In genomic region chr17:34626141-34626681, GRCh38 we compare ENCODE assay signal across 26 cellular contexts. TPM values are rescaled to one million over a fixed set of nuclear protein-coding genes. Genes with fewer than 3 reads are reported as not detected.
DNase-seq lines count a peak whose midpoint lies in the region; ATAC-seq, FAIRE-seq and TF ChIP-seq lines count a peak whose summit lies in the region.
"Had no signal": no experiment of that assay in that cellular context is flagged by ENCODE, and none has a peak within 500 bp of the region (broad histone marks: within the 10 kb centered on the region; RNA-seq: fewer than 3 reads in every experiment).

No MANE protein-coding gene starts in this region.

- H3K9me3 ChIP-seq in body of pancreas (no peaks in the 10 kb centered on the region), HepG2 (ENCODE audit: low read length) (no peaks in the 10 kb centered on the region)

- no peaks in the 10 kb centered on the region for H4K20me1 ChIP-seq in HepG2 (ENCODE audit: insufficient read depth, low read length)

- no TSS peak for BruUV-seq in HepG2 (replicated peaks; lab: Mats Ljungman, UMichigan)

- CTCF ChIA-PET in HepG2 (lab: Yijun Ruan, JAX; ENCODE audit: low intra/inter-chr PET ratio, low total read pairs) = no interaction called here

- FAIRE-seq in HepG2 (lab: Jason Lieb, UNC) (no peak), GM12891 (lab: Jason Lieb, UNC) (no peak)
- FAIRE-seq: astrocyte, colon had no signal

- H3K36me3 ChIP-seq in body of pancreas (replicated peaks in 1 of 2; ENCODE audit: insufficient read depth in 1 of 2, low read depth in 2 of 2) (no peaks in the 10 kb centered on the region), HepG2 (replicated peaks in 1 of 2; ENCODE audit: control insufficient read depth in 1 of 2, insufficient read depth in 2 of 2, low read length in 2 of 2) (no peaks in the 10 kb centered on the region)

- WGBS in body of pancreas, 2 donors = 6 to 19% methylated on average over 3 to 52 of the region's 52 CpGs
- 34% methylated on average over 18 of the region's 52 CpGs for WGBS in HepG2 (ENCODE audit: low lambda C conversion rate)

- TF ChIP-seq EP300 in HepG2 (IDR thresholded peaks at IDR 0.05; ENCODE audit: low read depth in 2 of 2, low read length in 2 of 2) = no peak
- no peak for TF ChIP-seq EP300 in HepG2 (CRISPR knock-in tag; IDR thresholded peaks at IDR 0.05; ENCODE audit: borderline replicate concordance)

- no peak for TF ChIP-seq RAD21 in HepG2 (CRISPR knock-in tag; IDR thresholded peaks at IDR 0.05)

- in situ Hi-C loops in HepG2 (cut with HindIII; ENCODE audit: extremely low pct_ligation_motif_present, low pct_unique_long_range_greater_than_20kb) = loop anchor here (5.0 kb wide), 1 partner anchor 49 kb away; the partner anchor contains the start of gene TMEM132E

- peaks cover 7% of the 10 kb centered on the region for H3K4me1 ChIP-seq in body of pancreas
- H3K4me1 ChIP-seq in HepG2 (ENCODE audit: insufficient read depth, low read length) = no peaks in the 10 kb centered on the region

- DNase-seq in stimulated activated CD4-positive, alpha-beta T cell treated with anti-CD3 and anti-CD28 coated beads, Interleukin-15, amount 100 ng/mL, for 24 hours = peak; percentile 20
- DNase-seq in stimulated activated CD4-positive, alpha-beta T cell treated with anti-CD3 and anti-CD28 coated beads, Interleukin-4, amount 100 ng/mL, for 4 hours = no peak
- DNase-seq in body of pancreas = peak; percentile 10 to 39 (median 26)
- no peak for DNase-seq in HepG2 (ENCODE audit: low spot score)
- no peak for DNase-seq in GM12891 (ENCODE audit: insufficient read length, low spot score)
- no peak for DNase-seq in epidermal melanocyte (ENCODE audit: insufficient read length, low spot score)
- DNase-seq in cerebellar nuclear complex (lab: John Stamatoyannopoulos, UW) = no peak
- DNase-seq in T-helper 2 cell = no peak
- DNase-seq: DMS 273 treated with DMSO at 0.1 percent for 48 hours, glutamatergic neuron, NCI-H1105 treated with DMSO at 0.1 percent for 48 hours, NCI-H2081 treated with DMSO at 0.1 percent for 48 hours, NCI-H510A treated with DMSO at 0.1 percent for 48 hours, nucleus accumbens, right cardiac atrium had no signal

- H3K4me3 ChIP-seq in body of pancreas (no peak overlapping the region), HepG2 (replicated peaks in 1 of 3; ENCODE audit: insufficient read depth in 1 of 3, low read depth in 2 of 3, low read length in 3 of 3) (no peak overlapping the region)
- H3K4me3 ChIP-seq: lung, SK-N-MC had no signal

- H3K27ac ChIP-seq in body of pancreas = no peak overlapping the region
- H3K27ac ChIP-seq in HepG2 (ENCODE audit: extremely low read length, insufficient read depth, low read length) = no peak overlapping the region
- H3K27ac ChIP-seq: SK-N-MC had no signal

- intact Hi-C loops in body of pancreas (cut with DNase I) = no loop called here
- intact Hi-C loops in HepG2 (cut with micrococcal nuclease; ENCODE audit: unreplicated experiment) = no loop called here

- no peak overlapping the region for H3K9ac ChIP-seq in HepG2 (ENCODE audit: insufficient read depth, low read depth, low read length)

- TF ChIP-seq POLR2A in body of pancreas (IDR thresholded peaks at IDR 0.05) (no peak), HepG2 (IDR thresholded peaks at IDR 0.05; ENCODE audit: insufficient read depth in 1 of 2, low read depth in 2 of 2, low read length in 2 of 2) (no peak), GM12891 (IDR thresholded peaks at IDR 0.05; ENCODE audit: low read depth, low read length) (no peak)

- no peak overlapping the region for H3K4me2 ChIP-seq in HepG2 (ENCODE audit: low read depth, low read length)

- no peak overlapping the region for H2AFZ ChIP-seq in HepG2 (ENCODE audit: low read length)

- H3K79me2 ChIP-seq in HepG2 (ENCODE audit: insufficient read depth, low read length) = no peaks in the 10 kb centered on the region

- TF ChIP-seq CTCF in body of pancreas (IDR thresholded peaks at IDR 0.05) (peak in 1 of 7 experiments; percentile 21), HepG2 (CRISPR knock-in tag; IDR thresholded peaks at IDR 0.05) (no peak)

- H3K27me3 ChIP-seq in body of pancreas (peaks cover 0 to 4% of the 10 kb centered on the region in 2 donors), HepG2 (ENCODE audit: control insufficient read depth in 1 of 2, insufficient read depth in 2 of 2, low read length in 2 of 2) (peaks cover 2 to 33% of the 10 kb centered on the region in 2 experiments; a peak in 3 of 5 replicates)

- ATAC-seq in body of pancreas (no peak), HepG2 (peak; percentile 25; the same call in 1 of the 3 replicates)
- ATAC-seq: HCT116 had no signal

- POLR2A ChIA-PET in HepG2 (lab: Yijun Ruan, JAX) = no interaction called here

TF ChIP-seq in HepG2, 621 proteins besides CTCF, POLR2A, EP300 and RAD21 (continues in another document):
- no peak for TF ChIP-seq ZBTB14 (CRISPR knock-in tag; IDR thresholded peaks at IDR 0.05)
- TF ChIP-seq ZFP62 (CRISPR knock-in tag; IDR thresholded peaks at IDR 0.05) = no peak
- TF ChIP-seq PBX3 (CRISPR knock-in tag; IDR thresholded peaks at IDR 0.05; ENCODE audit: borderline replicate concordance) = no peak
- TF ChIP-seq ZNF546 (CRISPR knock-in tag; conservative IDR thresholded peaks at IDR 0.05) = no peak

TF ChIP-seq in GM12891, 5 proteins besides CTCF, POLR2A, EP300 and RAD21:
- TF ChIP-seq POU2F2 (IDR thresholded peaks at IDR 0.05; ENCODE audit: low read depth, low read length) = no peak
- TF ChIP-seq PAX5 (IDR thresholded peaks at IDR 0.05; ENCODE audit: insufficient read depth, low read length, severe bottlenecking) = no peak
- TF ChIP-seq SPI1 (IDR thresholded peaks at IDR 0.05; ENCODE audit: low read depth, low read length) = no peak
- no peak for TF ChIP-seq POLR2AphosphoS5 (IDR thresholded peaks at IDR 0.05; ENCODE audit: low read depth, low read length)
- no peak for TF ChIP-seq TAF1 (IDR thresholded peaks at IDR 0.05; ENCODE audit: low read depth, low read length)

RNA-seq across cellular contexts. Expression of gene TMEM132E, which starts 46.8 kb away (rescaled TPM):
- total RNA-seq in body of pancreas (not detected), HepG2 (2016; rRNA removed; fragmentation: Illumina TruSeq; extraction: Trizol) (not detected in 2 replicates)
- not detected in 2 replicates for total RNA-seq in HepG2 (2016; cell fraction: cytosol; rRNA removed; fragmentation: Illumina TruSeq; extraction: Trizol; ENCODE audit: low read depth)
- total RNA-seq in HepG2 (2016; cell fraction: insoluble cytoplasmic fraction; rRNA removed; fragmentation: Illumina TruSeq; extraction: Trizol) = not detected in 2 replicates
- not detected in 2 replicates for total RNA-seq in HepG2 (2016; cell fraction: membrane; rRNA removed; fragmentation: Illumina TruSeq; extraction: Trizol)
- total RNA-seq in HepG2 (2016; cell fraction: nucleus; rRNA removed; fragmentation: Illumina TruSeq; extraction: Trizol) = not detected in 2 replicates
- polyA plus RNA-seq in HepG2 (2011; rRNA removed) = 0.01 TPM in 1 of 2 replicates, not detected in the other
- not detected in 2 replicates for polyA plus RNA-seq in HepG2 (2011; cell fraction: cytosol; rRNA removed)
- not detected in 2 replicates for polyA plus RNA-seq in HepG2 (2011; cell fraction: nucleus; rRNA removed)
- polyA plus RNA-seq in HepG2 (2012) = not detected in 2 replicates
- not detected in 2 replicates for polyA plus RNA-seq in HepG2 (2016; cell fraction: cytosol; fragmentation: Illumina TruSeq; extraction: Trizol; ENCODE audit: low read depth)
- polyA plus RNA-seq in HepG2 (2016; cell fraction: insoluble cytoplasmic fraction; fragmentation: Illumina TruSeq; extraction: Trizol; ENCODE audit: low read depth) = not detected in 2 replicates
- polyA plus RNA-seq in HepG2 (2016; cell fraction: membrane; fragmentation: Illumina TruSeq; extraction: Trizol; ENCODE audit: low read depth) = not detected in 2 replicates
- polyA plus RNA-seq in HepG2 (2016; cell fraction: nucleus; fragmentation: Illumina TruSeq; extraction: Trizol; ENCODE audit: insufficient read depth, low read depth) = not detected in 2 replicates
- polyA minus RNA-seq in HepG2 (2011; rRNA and poly(A)+ RNA removed; ENCODE audit: low replicate concordance) = not detected in 2 replicates
- not detected in 2 replicates for polyA minus RNA-seq in HepG2 (2011; cell fraction: cytosol; rRNA and poly(A)+ RNA removed)
- not detected in 2 replicates for polyA minus RNA-seq in HepG2 (2011; cell fraction: nucleus; rRNA and poly(A)+ RNA removed)
- not detected for polyA plus RNA-seq in GM12891 (2012; ENCODE audit: low read depth, missing spikeins)
- total RNA-seq: activated T-helper 1 cell treated with anti-CD3 and anti-CD28 coated beads, Interleukin-12 subunit alpha, Interleukin-12 subunit beta, Interleukin-2, Interleukin-4 antibody, amounts not matched to agents 30 ng/mL and 10 ng/mL and 1 ng/mL, durations not matched to agents 14 hours and 24 hours and 36 hours; fibroblast of lung; LHCN-M2; myocyte had no signal
- polyA plus RNA-seq: AG04450, CD14-positive monocyte, fibroblast of lung had no signal

Comparison
In these comparisons a context has a peak if more than half of its experiments do, and no peak if none do; other contexts are left out.
1. DNase-seq: peak in stimulated activated CD4-positive, alpha-beta T cell treated with anti-CD3 and anti-CD28 coated beads, Interleukin-15, amount 100 ng/mL, for 24 hours (single experiment) and body of pancreas (4 of 4); none in stimulated activated CD4-positive, alpha-beta T cell treated with anti-CD3 and anti-CD28 coated beads, Interleukin-4, amount 100 ng/mL, for 4 hours (0 of 2), HepG2 (single experiment), GM12891 (single experiment), epidermal melanocyte (single experiment), cerebellar nuclear complex (0 of 2) and T-helper 2 cell (0 of 5).